1 cellular context compared by ENCODE assay signal in genomic region chr12:23666866-23667265, GRCh38.
TF ChIP-seq lines count a peak whose summit lies in the region.

No MANE protein-coding gene starts in this region.

TF ChIP-seq in WTC11, 78 proteins besides CTCF, POLR2A, EP300 and RAD21:
- TF ChIP-seq ZBTB43 (CRISPR knock-in tag; IDR thresholded peaks at IDR 0.05) (no peak), GTF2I (CRISPR knock-in tag; conservative IDR thresholded peaks at IDR 0.05) (no peak), ZNF396 (CRISPR knock-in tag; IDR thresholded peaks at IDR 0.05; ENCODE audit: borderline replicate concordance) (no peak), KAT7 (CRISPR knock-in tag; IDR thresholded peaks at IDR 0.05; ENCODE audit: borderline replicate concordance) (no peak), IRF1 (CRISPR knock-in tag; IDR thresholded peaks at IDR 0.05) (no peak)
TF ChIP-seq in WTC11: peak in this region for 0.
